21 cellular contexts compared by ENCODE assay signal in genomic region chr7:157542669-157543021, GRCh38.
DNase-seq lines count a peak whose midpoint lies in the region; ATAC-seq and TF ChIP-seq lines count a peak whose summit lies in the region.
"Had no signal": no experiment of that assay in that cellular context is flagged by ENCODE, and none has a peak within 500 bp of the region (broad histone marks: within the 10 kb centered on the region; RNA-seq: fewer than 3 reads in every experiment).

No MANE protein-coding gene starts in this region.

- H3K27me3 ChIP-seq in sigmoid colon: no peaks in the 10 kb centered on the region
- H3K27me3 ChIP-seq: BLaER1 treated with 17β-estradiol and CSF1 and Interleukin-3, amounts not matched to agents 10 nM and 100 nM had no signal

- H3K4me1 Mint-ChIP-seq in WTC11: no peaks in the 10 kb centered on the region; the same call in 1 of the 2 replicates
- H3K4me1 Mint-ChIP-seq in activated CD4-positive, alpha-beta memory T cell treated with anti-CD3 and anti-CD28 coated beads for 36 hours (ENCODE audit: low read depth): peaks cover 8% of the 10 kb centered on the region

- no peaks in the 10 kb centered on the region for H3K36me3 ChIP-seq in mucosa of descending colon (ENCODE audit: low read depth)
- peaks cover 0 to 2% (median 0%) of the 10 kb centered on the region in 4 donors for H3K36me3 ChIP-seq in sigmoid colon
- H3K36me3 ChIP-seq: BLaER1 treated with 17β-estradiol and CSF1 and Interleukin-3, amounts not matched to agents 10 nM and 100 nM had no signal

- H3K27ac ChIP-seq in sigmoid colon: no peak overlapping the region
- H3K27ac ChIP-seq: BLaER1 treated with 17β-estradiol and CSF1 and Interleukin-3, amounts not matched to agents 10 nM and 100 nM; KMS-11; RWPE1 had no signal

- intact Hi-C loops in mucosa of descending colon (cut with DNase I, micrococcal nuclease) (no loop called here), sigmoid colon (cut with DNase I) (no loop called here)
- intact Hi-C loops in activated CD4-positive, alpha-beta memory T cell treated with anti-CD3 and anti-CD28 coated beads for 36 hours (cut with micrococcal nuclease): no loop called here

- ATAC-seq in WTC11: no peak
- no peak for ATAC-seq in mucosa of descending colon
- ATAC-seq in GM18867 (IDR thresholded peaks at IDR 0.05; ENCODE audit: unreplicated experiment): no peak
- ATAC-seq: CD8-positive, alpha-beta T cell had no signal

- H3K27ac Mint-ChIP-seq in WTC11: no peak overlapping the region
- no peak overlapping the region for H3K27ac Mint-ChIP-seq in activated CD4-positive, alpha-beta memory T cell treated with anti-CD3 and anti-CD28 coated beads for 36 hours
- H3K27ac Mint-ChIP-seq: CD8-positive, alpha-beta T cell had no signal

- H3K4me3 Mint-ChIP-seq in WTC11: no peak overlapping the region
- H3K4me3 Mint-ChIP-seq in activated CD4-positive, alpha-beta memory T cell treated with anti-CD3 and anti-CD28 coated beads for 36 hours: no peak overlapping the region
- H3K4me3 Mint-ChIP-seq: CD8-positive, alpha-beta T cell had no signal

- H3K4me1 ChIP-seq in mucosa of descending colon (ENCODE audit: low read depth) (no peaks in the 10 kb centered on the region), sigmoid colon (no peaks in the 10 kb centered on the region)

- POLR2A ChIA-PET in WTC11 (lab: Charles Lee): no interaction called here
- POLR2A ChIA-PET in activated CD4-positive, alpha-beta memory T cell treated with anti-CD3 and anti-CD28 coated beads for 36 hours (lab: Charles Lee): no interaction called here

- H3K36me3 Mint-ChIP-seq in WTC11: peaks cover 7% of the 10 kb centered on the region; the same call in 1 of the 2 replicates
- H3K36me3 Mint-ChIP-seq in activated CD4-positive, alpha-beta memory T cell treated with anti-CD3 and anti-CD28 coated beads for 36 hours: no peaks in the 10 kb centered on the region
- H3K36me3 Mint-ChIP-seq: CD8-positive, alpha-beta T cell had no signal

- H3K4me3 ChIP-seq in mucosa of descending colon (no peak overlapping the region), sigmoid colon (no peak overlapping the region)
- H3K4me3 ChIP-seq: BLaER1 treated with 17β-estradiol and CSF1 and Interleukin-3, amounts not matched to agents 10 nM and 100 nM had no signal

- TF ChIP-seq POLR2A in sigmoid colon (IDR thresholded peaks at IDR 0.05): no peak

- DNase-seq in activated effector memory CD4-positive, alpha-beta T cell treated with anti-CD3 and anti-CD28 coated beads, Interleukin-2, amount 50 U/mL, for 16 hours: peak; percentile 30
- DNase-seq in activated effector memory CD4-positive, alpha-beta T cell treated with Interleukin-2 at 50 U/mL for 16 hours: no peak
- DNase-seq in WTC11 (ENCODE audit: low spot score) (peak; percentile 4), mucosa of descending colon (peak in 2 of 3 donors; percentile 2 to 27), sigmoid colon (peak; percentile 41)
- no peak for DNase-seq in activated CD4-positive, alpha-beta memory T cell treated with anti-CD3 and anti-CD28 coated beads for 36 hours
- DNase-seq: 8988T; CD8-positive, alpha-beta T cell; DND-41; IMR-90; NCI-H1105; NCI-H146; NCI-H2029; NCI-H226; NCI-H510A treated with DMSO at 0.1 percent for 48 hours; NCI-H748 treated with DMSO at 0.1 percent for 48 hours; SIG-M5 had no signal

- peaks cover 5% of the 10 kb centered on the region; the same call in 1 of the 2 replicates for H3K27me3 Mint-ChIP-seq in WTC11 (ENCODE audit: low read depth)
- H3K27me3 Mint-ChIP-seq in activated CD4-positive, alpha-beta memory T cell treated with anti-CD3 and anti-CD28 coated beads for 36 hours: no peaks in the 10 kb centered on the region

- no peak for TF ChIP-seq EP300 in sigmoid colon (IDR thresholded peaks at IDR 0.05)

- CTCF ChIA-PET in WTC11 (lab: Charles Lee): interaction anchor here (0.9 kb wide), 1 partner anchor 68 kb away, joined by 3 read pairs; no protein-coding TSS in a partner anchor
- CTCF ChIA-PET in activated CD4-positive, alpha-beta memory T cell treated with anti-CD3 and anti-CD28 coated beads for 36 hours (lab: Charles Lee): no interaction called here

- H3K9me3 Mint-ChIP-seq in WTC11: peaks cover 18% of the 10 kb centered on the region
- H3K9me3 Mint-ChIP-seq in activated CD4-positive, alpha-beta memory T cell treated with anti-CD3 and anti-CD28 coated beads for 36 hours: no peaks in the 10 kb centered on the region
- H3K9me3 Mint-ChIP-seq: CD8-positive, alpha-beta T cell had no signal

- TF ChIP-seq CTCF in WTC11 (IDR thresholded peaks at IDR 0.05) (no peak), mucosa of descending colon (IDR thresholded peaks at IDR 0.05) (no peak), sigmoid colon (IDR thresholded peaks at IDR 0.05) (no peak)

- WGBS in sigmoid colon, 2 donors: 90 to 93% methylated on average over 15 of the region's 15 CpGs

- H3K9me3 ChIP-seq in mucosa of descending colon: no peaks in the 10 kb centered on the region
- H3K9me3 ChIP-seq in sigmoid colon: no peaks in the 10 kb centered on the region
- H3K9me3 ChIP-seq: BLaER1 treated with 17β-estradiol and CSF1 and Interleukin-3, amounts not matched to agents 10 nM and 100 nM had no signal

TF ChIP-seq in WTC11, 78 proteins besides CTCF, POLR2A, EP300 and RAD21:
- no peak for TF ChIP-seq SP1 (CRISPR knock-in tag; conservative IDR thresholded peaks at IDR 0.05)
- no peak for TF ChIP-seq TEAD1 (CRISPR knock-in tag; IDR thresholded peaks at IDR 0.05)
- no peak for TF ChIP-seq GABPB1 (CRISPR knock-in tag; IDR thresholded peaks at IDR 0.05)
- no peak for TF ChIP-seq ZNF281 (CRISPR knock-in tag; IDR thresholded peaks at IDR 0.05)
- TF ChIP-seq NR1H2 (CRISPR knock-in tag; IDR thresholded peaks at IDR 0.05): no peak
- no peak for TF ChIP-seq PREB (CRISPR knock-in tag; IDR thresholded peaks at IDR 0.05; ENCODE audit: borderline replicate concordance)
- no peak for TF ChIP-seq ZNF425 (CRISPR knock-in tag; conservative IDR thresholded peaks at IDR 0.05)
- TF ChIP-seq NR3C1 (CRISPR knock-in tag; conservative IDR thresholded peaks at IDR 0.05; ENCODE audit: low read depth): no peak
- TF ChIP-seq ZNF423 (CRISPR knock-in tag; IDR thresholded peaks at IDR 0.05): no peak
- no peak for TF ChIP-seq ERG (CRISPR knock-in tag; IDR thresholded peaks at IDR 0.05)
- TF ChIP-seq ZNF416 (CRISPR knock-in tag; IDR thresholded peaks at IDR 0.05): no peak

Comparison
In these comparisons a context has a peak if more than half of its experiments do, and no peak if none do; other contexts are left out.
1. DNase-seq: peak in activated effector memory CD4-positive, alpha-beta T cell treated with anti-CD3 and anti-CD28 coated beads, Interleukin-2, amount 50 U/mL, for 16 hours (single experiment), WTC11 (single experiment), mucosa of descending colon (2 of 3) and sigmoid colon (single experiment); none in activated effector memory CD4-positive, alpha-beta T cell treated with Interleukin-2 at 50 U/mL for 16 hours (single experiment) and activated CD4-positive, alpha-beta memory T cell treated with anti-CD3 and anti-CD28 coated beads for 36 hours (single experiment).